In genomic region chr6:8435093-8435844, GRCh38 we compare ENCODE assay signal across 8 cellular contexts. TPM values are rescaled to one million over a fixed set of nuclear protein-coding genes. Genes with fewer than 3 reads are reported as not detected.
DNase-seq lines count a peak whose midpoint lies in the region; ATAC-seq lines count a peak whose summit lies in the region.

SLC35B3 (minus strand) TSS chr6:8435545.

- peak; percentile 98 for ATAC-seq in GM21367 (IDR thresholded peaks at IDR 0.05; ENCODE audit: unreplicated experiment)

- peaks cover 13% of the 10 kb centered on the region for H3K4me1 ChIP-seq in effector memory CD4-positive, alpha-beta T cell (ENCODE audit: control insufficient read depth, insufficient read depth, low read length, poor library complexity, severe bottlenecking)

- H3K27me3 ChIP-seq in effector memory CD4-positive, alpha-beta T cell (replicated peaks; ENCODE audit: control insufficient read depth, insufficient read depth, low read length, poor library complexity, severe bottlenecking) = no peaks in the 10 kb centered on the region

- peak within 1 kb of the TSS; percentile 84 for H3K27ac ChIP-seq in effector memory CD4-positive, alpha-beta T cell (ENCODE audit: insufficient read depth, low read length, poor library complexity, severe bottlenecking)

- no peaks in the 10 kb centered on the region for H3K36me3 ChIP-seq in effector memory CD4-positive, alpha-beta T cell (ENCODE audit: control insufficient read depth, insufficient read depth, low read length)

- H3K9me3 ChIP-seq in effector memory CD4-positive, alpha-beta T cell (ENCODE audit: control insufficient read depth, low read length) = no peaks in the 10 kb centered on the region

- peak within 1 kb of the TSS; percentile 76 for H3K4me3 ChIP-seq in effector memory CD4-positive, alpha-beta T cell (ENCODE audit: insufficient read depth, low read depth, low read length, poor library complexity, severe bottlenecking)

- DNase-seq in COLO829 (ENCODE audit: low spot score) = peak; percentile 98
- DNase-seq in HT1080 (ENCODE audit: low read depth) = peak; percentile 87
- peak; percentile 79 to 87 for DNase-seq in NOMO-1 (lab: John Stamatoyannopoulos, UW; ENCODE audit: unreplicated experiment in 2 of 2)
- peak; percentile 94 to 97 for DNase-seq in activated CD8-positive, alpha-beta memory T cell treated with anti-CD3 and anti-CD28 coated beads for 4 hours (ENCODE audit: low read depth in 2 of 2)
- DNase-seq in effector memory CD4-positive, alpha-beta T cell = peak; percentile 91 to 95 (median 95)
- DNase-seq in medulla oblongata (ENCODE audit: extremely low spot score) = peak; percentile 96
- DNase-seq in stimulated activated CD4-positive, alpha-beta T cell treated with anti-CD3 and anti-CD28 coated beads, TNF-alpha, amount 100 ng/mL, for 48 hours (ENCODE audit: low read depth in 3 of 3) = peak; percentile 95 to 98 (median 97)

RNA-seq across cellular contexts. Expression of gene SLC35B3, which starts in this region (rescaled TPM):
- 7.5 and 9.2 TPM in 2 replicates for total RNA-seq in HT1080 (2014; rRNA removed; shearing (Covaris generic))
- 12.6 and 13.2 TPM in 2 replicates for polyA plus RNA-seq in HT1080 (2015; cell fraction: cytosol; rRNA removed)
- polyA plus RNA-seq in HT1080 (2015; cell fraction: nucleus; rRNA removed) = 14.2 and 16.2 TPM in 2 replicates

Comparison
In these comparisons a context has a peak if more than half of its experiments do, and no peak if none do; other contexts are left out.
1. Peak in every context shown above with its lines: DNase-seq, ATAC-seq, H3K4me3 ChIP-seq and H3K27ac ChIP-seq.